Comparison of ENCODE assay signal across 13 cellular contexts in the genomic region with DNA sequence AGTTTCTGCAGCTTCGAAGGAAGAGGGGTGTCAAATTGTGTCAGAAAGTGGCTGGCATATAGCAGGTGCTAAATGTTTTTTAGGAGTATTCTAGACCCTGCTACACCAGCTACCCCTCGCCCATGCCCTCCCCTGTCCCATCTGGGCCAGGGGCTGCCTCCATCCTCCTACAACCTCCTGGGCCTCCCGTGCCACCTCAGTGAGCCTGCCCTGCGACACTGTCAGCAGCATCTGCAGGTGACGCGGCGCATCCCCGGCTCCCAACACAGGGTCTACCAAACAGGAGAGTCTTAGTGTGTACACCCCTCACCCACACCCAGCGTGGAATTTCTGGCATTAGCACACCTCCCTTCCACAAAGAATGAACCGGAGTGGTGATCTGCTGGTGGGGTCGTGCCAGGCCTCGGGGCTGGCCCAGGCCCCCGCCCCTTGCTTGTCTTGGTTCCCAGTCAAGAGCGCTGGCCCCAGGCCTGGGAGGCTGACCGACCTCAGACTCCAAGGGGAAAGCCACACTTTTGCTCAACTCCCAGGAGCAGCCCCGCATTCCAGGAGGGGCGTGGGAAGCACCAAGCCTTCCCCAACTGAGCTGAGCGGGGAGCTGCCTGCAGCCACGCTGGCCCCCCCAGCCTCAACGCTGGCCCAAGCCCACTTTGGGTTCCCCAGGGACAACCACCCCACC. TPM values are rescaled to one million over a fixed set of nuclear protein-coding genes. Genes with fewer than 3 reads are reported as not detected.
DNase-seq lines count a peak whose midpoint lies in the region; TF ChIP-seq lines count a peak whose summit lies in the region.
"Had no signal": no experiment of that assay in that cellular context is flagged by ENCODE, and none has a peak within 500 bp of the region (broad histone marks: within the 10 kb centered on the region; RNA-seq: fewer than 3 reads in every experiment).

No MANE protein-coding gene starts in this region.

- H3K79me2 ChIP-seq in fibroblast of lung (ENCODE audit: control insufficient read depth, insufficient read depth, low read length) (no peaks in the 10 kb centered on the region), neural progenitor cell (ENCODE audit: low read depth) (no peaks in the 10 kb centered on the region)

- H3K9me3 ChIP-seq in fibroblast of lung (ENCODE audit: control insufficient read depth, insufficient read depth, low read depth, low read length) (no peaks in the 10 kb centered on the region), neural progenitor cell (ENCODE audit: low read depth) (no peaks in the 10 kb centered on the region), uterus (no peaks in the 10 kb centered on the region)
- H3K9me3 ChIP-seq: neutrophil had no signal

- H3K4me2 ChIP-seq in fibroblast of lung (ENCODE audit: extremely low read depth, insufficient read depth, low read length) (peak overlapping the region; percentile 95), neural progenitor cell (no peak overlapping the region)

- TF ChIP-seq CTCF in fibroblast of lung (conservative IDR thresholded peaks at IDR 0.05 in 1 of 2, IDR thresholded peaks at IDR 0.05 in 1 of 2; ENCODE audit: low read depth in 1 of 2, low read length in 2 of 2): no peak
- TF ChIP-seq CTCF in neural progenitor cell (IDR thresholded peaks at IDR 0.05): no peak
- no peak for TF ChIP-seq CTCF in uterus (IDR thresholded peaks at IDR 0.05)

- H4K20me1 ChIP-seq in fibroblast of lung (ENCODE audit: control insufficient read depth, extremely low read depth, insufficient read depth, low read length) (no peaks in the 10 kb centered on the region), neural progenitor cell (ENCODE audit: low read depth) (peaks cover 4% of the 10 kb centered on the region)

- H2AFZ ChIP-seq in fibroblast of lung (ENCODE audit: low read length) (peak overlapping the region; percentile 99), neural progenitor cell (replicated peaks) (no peak overlapping the region)

- CTCF ChIA-PET in activated naive CD4-positive, alpha-beta T cell treated with anti-CD3 and anti-CD28 coated beads, Interleukin-2, amount 10 ng/mL, durations not matched to agents 7 days and 5 days (lab: Charles Lee): interaction anchor here (0.8 to 5.8 kb wide), 9 partner anchors 9 to 216 kb away, joined by 3 to 68 read pairs (median 10); a partner anchor contains a TSS

- H3K4me1 ChIP-seq in fibroblast of lung (ENCODE audit: control insufficient read depth, extremely low read depth, insufficient read depth, low read length) (peaks cover 10% of the 10 kb centered on the region), neural progenitor cell (peaks cover 29% of the 10 kb centered on the region), uterus (peaks cover 0 to 27% of the 10 kb centered on the region in 2 donors)

- peaks cover 14% of the 10 kb centered on the region for H3K4me1 Mint-ChIP-seq in activated naive CD4-positive, alpha-beta T cell treated with anti-CD3 and anti-CD28 coated beads, Interleukin-2, amount 10 ng/mL, durations not matched to agents 7 days and 5 days
- H3K4me1 Mint-ChIP-seq in neural progenitor cell: peaks cover 50% of the 10 kb centered on the region

- H3K4me3 ChIP-seq in fibroblast of lung (replicated peaks in 1 of 4; ENCODE audit: control extremely low read depth in 1 of 4, insufficient read depth in 1 of 4, low read depth in 3 of 4, low read length in 4 of 4) (peak overlapping the region in 1 of 4 experiments; percentile 69), neural progenitor cell (no peak overlapping the region), uterus (peak overlapping the region; percentile 49 to 50)

- H3K27me3 ChIP-seq in fibroblast of lung (ENCODE audit: control insufficient read depth, insufficient read depth, low read length): peaks cover 7% of the 10 kb centered on the region
- peaks cover 41% of the 10 kb centered on the region for H3K27me3 ChIP-seq in neural progenitor cell
- H3K27me3 ChIP-seq in uterus: no peaks in the 10 kb centered on the region

- peak overlapping the region; percentile 16 for H3K9ac ChIP-seq in fibroblast of lung (ENCODE audit: insufficient read depth, low read length)
- no peak overlapping the region for H3K9ac ChIP-seq in neural progenitor cell

- no peak overlapping the region for H3K27ac Mint-ChIP-seq in activated naive CD4-positive, alpha-beta T cell treated with anti-CD3 and anti-CD28 coated beads, Interleukin-2, amount 10 ng/mL, durations not matched to agents 7 days and 5 days
- peak overlapping the region; percentile 72 for H3K27ac Mint-ChIP-seq in neural progenitor cell
- H3K27ac Mint-ChIP-seq: activated naive CD4-positive, alpha-beta T cell treated with anti-CD3 and anti-CD28 coated beads for 36 hours had no signal

- intact Hi-C loops in uterus (cut with DNase I; ENCODE audit: low total_unique reads): no loop called here

- H3K9me3 Mint-ChIP-seq in activated naive CD4-positive, alpha-beta T cell treated with anti-CD3 and anti-CD28 coated beads, Interleukin-2, amount 10 ng/mL, durations not matched to agents 7 days and 5 days: no peaks in the 10 kb centered on the region
- H3K9me3 Mint-ChIP-seq in neural progenitor cell: no peaks in the 10 kb centered on the region
- H3K9me3 Mint-ChIP-seq: activated naive CD4-positive, alpha-beta T cell treated with anti-CD3 and anti-CD28 coated beads for 36 hours had no signal

- peaks cover 36% of the 10 kb centered on the region for H3K27me3 Mint-ChIP-seq in activated naive CD4-positive, alpha-beta T cell treated with anti-CD3 and anti-CD28 coated beads, Interleukin-2, amount 10 ng/mL, durations not matched to agents 7 days and 5 days
- peaks cover 15% of the 10 kb centered on the region for H3K27me3 Mint-ChIP-seq in neural progenitor cell (ENCODE audit: insufficient read depth, low read depth)

- no peaks in the 10 kb centered on the region for H3K36me3 Mint-ChIP-seq in activated naive CD4-positive, alpha-beta T cell treated with anti-CD3 and anti-CD28 coated beads, Interleukin-2, amount 10 ng/mL, durations not matched to agents 7 days and 5 days
- H3K36me3 Mint-ChIP-seq in neural progenitor cell: no peaks in the 10 kb centered on the region

- H3K27ac ChIP-seq in fibroblast of lung (ENCODE audit: insufficient read depth, low read length) (no peak overlapping the region), neural progenitor cell (no peak overlapping the region), uterus (peak overlapping the region; percentile 82 to 90)
- H3K27ac ChIP-seq: neutrophil had no signal

- no peak for TF ChIP-seq POLR2A in uterus (IDR thresholded peaks at IDR 0.05)

- H3F3A ChIP-seq in neural progenitor cell (ENCODE audit: low read depth): peaks cover 6% of the 10 kb centered on the region

- no peak for DNase-seq in activated naive CD4-positive, alpha-beta T cell treated with anti-CD3 and anti-CD28 coated beads, Interleukin-2, amount 10 ng/mL, durations not matched to agents 7 days and 5 days
- no peak for DNase-seq in activated naive CD4-positive, alpha-beta T cell treated with Interleukin-2 at 50 U/mL for 16 hours
- DNase-seq in fibroblast of lung (ENCODE audit: low read depth in 2 of 2) (peak in 1 of 2 donors; percentile 25), neural progenitor cell (ENCODE audit: low spot score) (no peak), uterus (peak; percentile 61 to 72), NCI-H1048 (lab: John Stamatoyannopoulos, UW) (no peak), NCI-H2029 treated with DMSO at 0.1 percent for 48 hours (lab: John Stamatoyannopoulos, UW) (no peak), NCI-H82 (lab: John Stamatoyannopoulos, UW) (no peak)
- DNase-seq: ACHN; activated naive CD4-positive, alpha-beta T cell treated with anti-CD3 and anti-CD28 coated beads for 36 hours; GF-D8; HCEC 1CT had no signal

- peak overlapping the region; percentile 88 for H3K4me3 Mint-ChIP-seq in activated naive CD4-positive, alpha-beta T cell treated with anti-CD3 and anti-CD28 coated beads, Interleukin-2, amount 10 ng/mL, durations not matched to agents 7 days and 5 days
- no peak overlapping the region for H3K4me3 Mint-ChIP-seq in neural progenitor cell

- no peaks in the 10 kb centered on the region for H3K36me3 ChIP-seq in fibroblast of lung (ENCODE audit: control insufficient read depth, insufficient read depth, low read length)
- H3K36me3 ChIP-seq in neural progenitor cell: no peaks in the 10 kb centered on the region
- no peaks in the 10 kb centered on the region for H3K36me3 ChIP-seq in uterus
- H3K36me3 ChIP-seq: neutrophil had no signal

RNA-seq across cellular contexts. Expression of a gene that starts 55.2 kb away (rescaled TPM):
- total RNA-seq in fibroblast of lung (2.6 and 6.1 TPM in 2 replicates), neural progenitor cell (ENCODE audit: low replicate concordance) (12.1 and 20.2 TPM in 2 replicates), uterus (100 to 1,000 TPM in 1 of 4 donors, 10 to 100 TPM in 3; 51.1 to 136 (median 74.1) TPM)
- 5.0 and 5.5 TPM in 2 replicates for polyA plus RNA-seq in fibroblast of lung
- 6.6 and 6.8 TPM in 2 replicates for polyA plus RNA-seq in fibroblast of lung (2012)
- polyA minus RNA-seq in fibroblast of lung (ENCODE audit: low replicate concordance): 8.7 and 9.3 TPM in 2 replicates

Comparison
In these comparisons a context has a peak if more than half of its experiments do, and no peak if none do; other contexts are left out.
1. DNase-seq: peak in uterus (2 of 2); none in activated naive CD4-positive, alpha-beta T cell treated with anti-CD3 and anti-CD28 coated beads, Interleukin-2, amount 10 ng/mL, durations not matched to agents 7 days and 5 days (single experiment), activated naive CD4-positive, alpha-beta T cell treated with Interleukin-2 at 50 U/mL for 16 hours (single experiment), neural progenitor cell (single experiment), NCI-H1048 (single experiment), NCI-H2029 treated with DMSO at 0.1 percent for 48 hours (single experiment) and NCI-H82 (single experiment).
2. H3K27ac ChIP-seq: peak in uterus (2 of 2); none in fibroblast of lung (single experiment) and neural progenitor cell (single experiment).